10 cellular contexts compared by ENCODE assay signal in genomic region chr16:75256059-75256870, GRCh38. TPM values are rescaled to one million over a fixed set of nuclear protein-coding genes. Genes with fewer than 3 reads are reported as not detected.
DNase-seq lines count a peak whose midpoint lies in the region; ATAC-seq and TF ChIP-seq lines count a peak whose summit lies in the region.
"Had no signal": no experiment of that assay in that cellular context is flagged by ENCODE, and none has a peak within 500 bp of the region (broad histone marks: within the 10 kb centered on the region; RNA-seq: fewer than 3 reads in every experiment).

No MANE protein-coding gene starts in this region.

- peak overlapping the region; percentile 75 for H3K4me2 ChIP-seq in fibroblast of lung (ENCODE audit: extremely low read depth, insufficient read depth, low read length)

- WGBS in upper lobe of left lung, 2 donors = 44 to 62% methylated on average over 9 to 16 of the region's 19 CpGs

- H3K27ac ChIP-seq in fibroblast of lung (ENCODE audit: insufficient read depth, low read length) (peak overlapping the region; percentile 90), mucosa of rectum (ENCODE audit: low read depth in 2 of 2, low read length in 2 of 2) (peak overlapping the region; percentile 28 to 32), upper lobe of left lung (peak overlapping the region; percentile 76 to 94 (median 84))

- ATAC-seq in upper lobe of left lung (ENCODE audit: low FRiP score in 2 of 2) (peak in 1 of 2 donors; percentile 11), HG03520 (IDR thresholded peaks at IDR 0.05; ENCODE audit: unreplicated experiment) (no peak)
- ATAC-seq: GM12878 had no signal

- TF ChIP-seq CTCF in fibroblast of lung (conservative IDR thresholded peaks at IDR 0.05 in 1 of 2, IDR thresholded peaks at IDR 0.05 in 1 of 2; ENCODE audit: low read depth in 1 of 2, low read length in 2 of 2) = no peak
- no peak for TF ChIP-seq CTCF in upper lobe of left lung (IDR thresholded peaks at IDR 0.05)

- H3K4me1 ChIP-seq in fibroblast of lung (ENCODE audit: control insufficient read depth, extremely low read depth, insufficient read depth, low read length) = peaks cover 70% of the 10 kb centered on the region
- H3K4me1 ChIP-seq in mucosa of rectum (ENCODE audit: control insufficient read depth in 2 of 2, insufficient read depth in 2 of 2, low read length in 2 of 2) = peaks cover 48 to 55% of the 10 kb centered on the region in 2 donors
- peaks cover 77 to 80% (median 78%) of the 10 kb centered on the region in 4 donors for H3K4me1 ChIP-seq in upper lobe of left lung

- H3K79me2 ChIP-seq in fibroblast of lung (ENCODE audit: control insufficient read depth, insufficient read depth, low read length) = peaks cover 93% of the 10 kb centered on the region

- H3K9me3 ChIP-seq in fibroblast of lung (ENCODE audit: control insufficient read depth, insufficient read depth, low read depth, low read length) (no peaks in the 10 kb centered on the region), mucosa of rectum (ENCODE audit: control insufficient read depth in 2 of 2, low read length in 2 of 2) (no peaks in the 10 kb centered on the region), upper lobe of left lung (no peaks in the 10 kb centered on the region)

- no peak overlapping the region for H2AFZ ChIP-seq in fibroblast of lung (ENCODE audit: low read length)

- peak overlapping the region in 1 of 4 experiments; percentile 32 for H3K4me3 ChIP-seq in fibroblast of lung (replicated peaks in 1 of 4; ENCODE audit: control extremely low read depth in 1 of 4, insufficient read depth in 1 of 4, low read depth in 3 of 4, low read length in 4 of 4)
- peak overlapping the region in 1 of 2 donors; percentile 15 for H3K4me3 ChIP-seq in mucosa of rectum (ENCODE audit: low read length in 2 of 2)
- H3K4me3 ChIP-seq in upper lobe of left lung = peak overlapping the region in 1 of 4 donors; percentile 7
- H3K4me3 ChIP-seq: GM12878 had no signal

- TF ChIP-seq EP300 in upper lobe of left lung (IDR thresholded peaks at IDR 0.05) = no peak

- DNase-seq in NCI-H82 (lab: John Stamatoyannopoulos, UW) = peak; percentile 63
- no peak for DNase-seq in NCI-H82 treated with DMSO at 0.1 percent for 48 hours (lab: John Stamatoyannopoulos, UW; ENCODE audit: unreplicated experiment)
- DNase-seq in fibroblast of lung (ENCODE audit: low read depth in 2 of 2) = no peak
- peak in 1 of 2 donors; percentile 81 for DNase-seq in upper lobe of left lung
- DNase-seq in activated CD4-positive, CD25-positive, alpha-beta regulatory T cell (lab: John Stamatoyannopoulos, UW) = no peak
- no peak for DNase-seq in HT-29 (ENCODE audit: low spot score)
- DNase-seq: KG1 had no signal

- H3K27me3 ChIP-seq in fibroblast of lung (ENCODE audit: control insufficient read depth, insufficient read depth, low read length) (no peaks in the 10 kb centered on the region), mucosa of rectum (ENCODE audit: control insufficient read depth in 2 of 2, insufficient read depth in 2 of 2, low read length in 2 of 2) (peaks cover 0 to 3% of the 10 kb centered on the region in 2 donors), upper lobe of left lung (peaks cover 0 to 4% (median 0%) of the 10 kb centered on the region in 4 donors)

- H3K9ac ChIP-seq in fibroblast of lung (ENCODE audit: insufficient read depth, low read length) (peak overlapping the region; percentile 51), mucosa of rectum (ENCODE audit: low read depth in 1 of 2, low read length in 2 of 2) (peak overlapping the region in 1 of 2 donors; percentile 51)

- peaks cover 1% of the 10 kb centered on the region for H4K20me1 ChIP-seq in fibroblast of lung (ENCODE audit: control insufficient read depth, extremely low read depth, insufficient read depth, low read length)

- TF ChIP-seq POLR2A in upper lobe of left lung (IDR thresholded peaks at IDR 0.05) = no peak

- H3K36me3 ChIP-seq in fibroblast of lung (ENCODE audit: control insufficient read depth, insufficient read depth, low read length) (peaks cover 3% of the 10 kb centered on the region), mucosa of rectum (ENCODE audit: control insufficient read depth in 2 of 2, insufficient read depth in 2 of 2, low read length in 2 of 2) (no peaks in the 10 kb centered on the region), upper lobe of left lung (no peaks in the 10 kb centered on the region)

RNA-seq across cellular contexts. Expression of gene BCAR1, which starts 4.8 kb away (rescaled TPM):
- total RNA-seq in fibroblast of lung (26.5 and 36.8 TPM in 2 replicates), upper lobe of left lung (10 to 100 TPM; 32.9 to 87.2 (median 61.7) TPM)
- polyA plus RNA-seq in fibroblast of lung = 32.8 and 66.5 TPM in 2 replicates
- polyA plus RNA-seq in fibroblast of lung (2012) = 68.9 and 146 TPM in 2 replicates
- polyA minus RNA-seq in fibroblast of lung (ENCODE audit: low replicate concordance) = 37.6 and 115 TPM in 2 replicates
- 230 and 270 TPM in 2 replicates for total RNA-seq in HT-29 (2014; rRNA removed; shearing (Covaris generic))

RNA-seq across cellular contexts. Expression of gene CTRB1, which starts 37.5 kb away (rescaled TPM):
- total RNA-seq in fibroblast of lung = not detected in 2 replicates
- polyA plus RNA-seq in fibroblast of lung = not detected in 2 replicates
- 0.40 TPM in 1 of 2 replicates, not detected in the other for polyA plus RNA-seq in fibroblast of lung (2012)
- polyA minus RNA-seq in fibroblast of lung (ENCODE audit: low replicate concordance) = not detected in 2 replicates
- 10 to 100 TPM in 1 of 6 donors, 1 to 10 TPM in 1, not detected in 4; 5.1 to 11.3 TPM for total RNA-seq in upper lobe of left lung
- total RNA-seq in HT-29 (2014; rRNA removed; shearing (Covaris generic)) = not detected in 2 replicates
- polyA plus RNA-seq: GM12878 had no signal

RNA-seq across cellular contexts. Expression of gene CTRB2, which starts 49.3 kb away (rescaled TPM):
- not detected in 2 replicates for total RNA-seq in fibroblast of lung
- polyA plus RNA-seq in fibroblast of lung = not detected in 2 replicates
- 0.10 TPM in 1 of 2 replicates, not detected in the other for polyA plus RNA-seq in fibroblast of lung (2012)
- polyA minus RNA-seq in fibroblast of lung (ENCODE audit: low replicate concordance) = not detected in 2 replicates
- 10 to 100 TPM in 1 of 6 donors, 1 to 10 TPM in 1, not detected in 4; 9.8 to 15.9 TPM for total RNA-seq in upper lobe of left lung
- not detected in 2 replicates for total RNA-seq in HT-29 (2014; rRNA removed; shearing (Covaris generic))
- polyA plus RNA-seq: GM12878 had no signal

Comparison
In these comparisons a context has a peak if more than half of its experiments do, and no peak if none do; other contexts are left out.
1. H3K27ac ChIP-seq: peak in every context shown above with its lines; median percentile 90 in fibroblast of lung; 84 in upper lobe of left lung; 30 in mucosa of rectum.